In genomic region chr7:157505646-157506045, GRCh38 we compare ENCODE assay signal across 20 cellular contexts.
DNase-seq lines count a peak whose midpoint lies in the region; ATAC-seq lines count a peak whose summit lies in the region.
"Had no signal": no experiment of that assay in that cellular context is flagged by ENCODE, and none has a peak within 500 bp of the region (broad histone marks: within the 10 kb centered on the region; RNA-seq: fewer than 3 reads in every experiment).

No MANE protein-coding gene starts in this region.

- H3K36me3 ChIP-seq in CD4-positive, alpha-beta memory T cell (ENCODE audit: insufficient read depth, low read length), result no peaks in the 10 kb centered on the region
- H3K36me3 ChIP-seq: BLaER1 had no signal

- H3K4me1 Mint-ChIP-seq in activated T-cell treated with anti-CD3 and anti-CD28 coated beads, Interleukin-2, amount 50 U/mL, for 72 hours (ENCODE audit: low read depth), result peaks cover 26% of the 10 kb centered on the region
- peaks cover 26% of the 10 kb centered on the region for H3K4me1 Mint-ChIP-seq in activated T-cell treated with anti-CD3 and anti-CD28 coated beads, Interleukin-2, amount 50 U/mL, for 24 hours (ENCODE audit: low read depth)
- H3K4me1 Mint-ChIP-seq in CD4-positive, alpha-beta memory T cell, result peaks cover 22 to 33% (median 28%) of the 10 kb centered on the region in 4 donors
- peaks cover 27% of the 10 kb centered on the region for H3K4me1 Mint-ChIP-seq in T-helper 17 cell
- H3K4me1 Mint-ChIP-seq in central memory CD8-positive, alpha-beta T cell, result peaks cover 25% of the 10 kb centered on the region
- H3K4me1 Mint-ChIP-seq: GM23338, H9 had no signal

- POLR2A ChIA-PET in CD4-positive, alpha-beta memory T cell (lab: Charles Lee; ENCODE audit: partially characterized antibody), result interaction anchor here (2.1 to 4.4 kb wide), 2 partner anchors 15 to 34 kb away, joined by 9 to 24 read pairs; no protein-coding TSS in a partner anchor

- H3K36me3 Mint-ChIP-seq in activated T-cell treated with anti-CD3 and anti-CD28 coated beads, Interleukin-2, amount 50 U/mL, for 72 hours (ENCODE audit: insufficient read depth in 2 of 2), result peaks cover 10 to 11% of the 10 kb centered on the region in 2 donors
- no peaks in the 10 kb centered on the region for H3K36me3 Mint-ChIP-seq in activated T-cell treated with anti-CD3 and anti-CD28 coated beads, Interleukin-2, amount 50 U/mL, for 24 hours (ENCODE audit: low read depth)
- H3K36me3 Mint-ChIP-seq in CD4-positive, alpha-beta memory T cell, result peaks cover 2 to 17% of the 10 kb centered on the region in 2 donors
- H3K36me3 Mint-ChIP-seq in T-helper 17 cell (ENCODE audit: low read depth), result peaks cover 2% of the 10 kb centered on the region
- H3K36me3 Mint-ChIP-seq in central memory CD8-positive, alpha-beta T cell (ENCODE audit: insufficient read depth), result peaks cover 4% of the 10 kb centered on the region
- H3K36me3 Mint-ChIP-seq: CD8-positive, alpha-beta T cell had no signal

- H3K4me1 ChIP-seq in CD4-positive, alpha-beta memory T cell (ENCODE audit: insufficient read depth, low read length), result peaks cover 27% of the 10 kb centered on the region
- H3K4me1 ChIP-seq: Caco-2 had no signal

- H3K4me3 ChIP-seq in CD4-positive, alpha-beta memory T cell (ENCODE audit: low read length in 2 of 2), result no peak overlapping the region
- H3K4me3 ChIP-seq: BLaER1, GM12878, GM23338 had no signal

- H3K27me3 Mint-ChIP-seq in activated T-cell treated with anti-CD3 and anti-CD28 coated beads, Interleukin-2, amount 50 U/mL, for 72 hours (ENCODE audit: low read depth), result peaks cover 22% of the 10 kb centered on the region
- peaks cover 23% of the 10 kb centered on the region for H3K27me3 Mint-ChIP-seq in activated T-cell treated with anti-CD3 and anti-CD28 coated beads, Interleukin-2, amount 50 U/mL, for 24 hours
- peaks cover 4 to 18% of the 10 kb centered on the region in 2 donors for H3K27me3 Mint-ChIP-seq in CD4-positive, alpha-beta memory T cell
- peaks cover 13% of the 10 kb centered on the region for H3K27me3 Mint-ChIP-seq in T-helper 17 cell
- peaks cover 45% of the 10 kb centered on the region for H3K27me3 Mint-ChIP-seq in central memory CD8-positive, alpha-beta T cell

- peaks cover 9 to 11% of the 10 kb centered on the region in 2 donors for H3K9me3 Mint-ChIP-seq in activated T-cell treated with anti-CD3 and anti-CD28 coated beads, Interleukin-2, amount 50 U/mL, for 72 hours
- H3K9me3 Mint-ChIP-seq in activated T-cell treated with anti-CD3 and anti-CD28 coated beads, Interleukin-2, amount 50 U/mL, for 24 hours, result peaks cover 19% of the 10 kb centered on the region
- peaks cover 0 to 18% (median 12%) of the 10 kb centered on the region in 8 donors for H3K9me3 Mint-ChIP-seq in CD4-positive, alpha-beta memory T cell
- no peaks in the 10 kb centered on the region for H3K9me3 Mint-ChIP-seq in central memory CD8-positive, alpha-beta T cell

- H3K4me3 Mint-ChIP-seq in activated T-cell treated with anti-CD3 and anti-CD28 coated beads, Interleukin-2, amount 50 U/mL, for 72 hours, result no peak overlapping the region
- H3K4me3 Mint-ChIP-seq in activated T-cell treated with anti-CD3 and anti-CD28 coated beads, Interleukin-2, amount 50 U/mL, for 24 hours, result no peak overlapping the region
- H3K4me3 Mint-ChIP-seq in CD4-positive, alpha-beta memory T cell, result no peak overlapping the region
- H3K4me3 Mint-ChIP-seq in T-helper 17 cell, result no peak overlapping the region
- no peak overlapping the region for H3K4me3 Mint-ChIP-seq in central memory CD8-positive, alpha-beta T cell
- H3K4me3 Mint-ChIP-seq: B cell; CD8-positive, alpha-beta T cell; GM23338; H9 had no signal

- H3K9me3 ChIP-seq in CD4-positive, alpha-beta memory T cell (ENCODE audit: control insufficient read depth in 1 of 2, low read length in 2 of 2), result peaks cover 0 to 6% of the 10 kb centered on the region in 2 donors
- no peaks in the 10 kb centered on the region for H3K9me3 ChIP-seq in T-helper 17 cell (ENCODE audit: control insufficient read depth, low read length, poor library complexity, severe bottlenecking)
- H3K9me3 ChIP-seq: BLaER1 had no signal

- CTCF ChIA-PET in CD4-positive, alpha-beta memory T cell (lab: Charles Lee; ENCODE audit: partially characterized antibody), result interaction anchor here (1.0 to 1.6 kb wide), 3 partner anchors 10 to 107 kb away, joined by 3 read pairs; no protein-coding TSS in a partner anchor

- no peak for ATAC-seq in activated T-cell treated with anti-CD3 and anti-CD28 coated beads, Interleukin-2, amount 50 U/mL, for 72 hours (replicated peaks in 1 of 2)
- ATAC-seq in T-helper 17 cell, result no peak
- no peak for ATAC-seq in central memory CD8-positive, alpha-beta T cell (replicated peaks; ENCODE audit: extremely low read depth, poor library complexity, severe bottlenecking)
- ATAC-seq in GM18873 (IDR thresholded peaks at IDR 0.05; ENCODE audit: low FRiP score, unreplicated experiment), result no peak
- ATAC-seq: CD8-positive, alpha-beta T cell; GM12878; GM23338 had no signal

- DNase-seq in activated T-cell treated with anti-CD3 and anti-CD28 coated beads, Interleukin-2, amount 50 U/mL, for 72 hours, result no peak
- no peak for DNase-seq in activated T-cell treated with anti-CD3 and anti-CD28 coated beads, Interleukin-2, amount 50 U/mL, for 24 hours
- DNase-seq in CD4-positive, alpha-beta memory T cell, result no peak
- no peak for DNase-seq in T-helper 17 cell
- DNase-seq in central memory CD8-positive, alpha-beta T cell (ENCODE audit: low spot score in 2 of 2), result no peak
- DNase-seq in stimulated activated CD4-positive, alpha-beta T cell treated with anti-CD3 and anti-CD28 coated beads, Interleukin-2, amount 100 ng/mL, for 48 hours, result no peak
- DNase-seq in medulla oblongata (ENCODE audit: extremely low spot score), result no peak
- DNase-seq: Caco-2, DMS79, EL, GDM1 had no signal

- H3K27ac ChIP-seq in CD4-positive, alpha-beta memory T cell (ENCODE audit: low read depth, low read length), result no peak overlapping the region
- H3K27ac ChIP-seq: 22Rv1, BLaER1, C4-2B had no signal

- intact Hi-C loops in CD4-positive, alpha-beta memory T cell (cut with micrococcal nuclease), result no loop called here

- H3K27me3 ChIP-seq in CD4-positive, alpha-beta memory T cell (ENCODE audit: insufficient read depth, low read length), result no peaks in the 10 kb centered on the region
- H3K27me3 ChIP-seq: BLaER1 had no signal

- H3K27ac Mint-ChIP-seq in activated T-cell treated with anti-CD3 and anti-CD28 coated beads, Interleukin-2, amount 50 U/mL, for 72 hours, result peak overlapping the region; percentile 24
- no peak overlapping the region for H3K27ac Mint-ChIP-seq in activated T-cell treated with anti-CD3 and anti-CD28 coated beads, Interleukin-2, amount 50 U/mL, for 24 hours
- H3K27ac Mint-ChIP-seq in CD4-positive, alpha-beta memory T cell, result peak overlapping the region in 6 of 7 donors; percentile 10 to 97 (median 48)
- peak overlapping the region; percentile 86 for H3K27ac Mint-ChIP-seq in T-helper 17 cell
- peak overlapping the region; percentile 39 for H3K27ac Mint-ChIP-seq in central memory CD8-positive, alpha-beta T cell (ENCODE audit: low read depth)
- H3K27ac Mint-ChIP-seq: B cell; CD8-positive, alpha-beta T cell; GM23338; H9 had no signal
